In the genomic region with DNA sequence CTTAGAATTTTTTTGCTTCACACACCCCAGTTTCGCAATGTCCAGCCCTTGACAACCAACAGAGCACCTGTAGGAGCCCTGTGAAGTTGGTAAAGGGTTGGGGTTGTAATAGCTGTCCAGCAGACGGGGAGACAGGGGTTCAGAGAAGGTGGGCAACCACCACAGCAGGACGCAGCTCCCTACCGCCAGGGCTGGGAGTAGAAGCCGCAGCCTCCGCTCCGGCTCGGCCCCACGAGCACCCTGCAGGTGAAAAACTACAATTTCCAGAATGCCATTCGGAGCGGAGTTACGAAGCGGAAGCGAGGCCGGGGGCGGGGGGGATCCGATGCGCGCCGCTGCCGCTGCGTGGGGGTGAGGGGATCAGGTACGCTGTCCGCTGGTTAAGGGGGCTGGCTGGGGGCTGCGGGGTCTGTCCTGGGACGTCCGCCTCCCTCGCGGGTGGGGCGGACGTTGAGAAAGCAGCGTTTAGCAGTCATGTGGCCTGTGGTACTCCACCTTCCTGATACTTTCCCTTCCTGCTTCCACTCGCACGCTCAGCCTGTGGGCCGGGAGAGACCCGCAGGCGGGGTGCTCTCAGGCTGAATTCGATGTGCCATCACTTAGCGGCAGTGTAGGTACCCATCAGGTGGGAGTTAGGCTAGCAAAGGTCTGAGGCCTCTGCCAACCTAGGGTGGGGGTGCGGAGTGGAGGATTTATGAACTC, we compare ENCODE assay signal across 8 cellular contexts. TPM values are rescaled to one million over a fixed set of nuclear protein-coding genes. Genes with fewer than 3 reads are reported as not detected.
A peak's percentile ranks its signal among the peaks of the same experiment; 100 is the strongest.
DNase-seq lines count a peak whose midpoint lies in the region; ATAC-seq and TF ChIP-seq lines count a peak whose summit lies in the region.

A gene with protein sequence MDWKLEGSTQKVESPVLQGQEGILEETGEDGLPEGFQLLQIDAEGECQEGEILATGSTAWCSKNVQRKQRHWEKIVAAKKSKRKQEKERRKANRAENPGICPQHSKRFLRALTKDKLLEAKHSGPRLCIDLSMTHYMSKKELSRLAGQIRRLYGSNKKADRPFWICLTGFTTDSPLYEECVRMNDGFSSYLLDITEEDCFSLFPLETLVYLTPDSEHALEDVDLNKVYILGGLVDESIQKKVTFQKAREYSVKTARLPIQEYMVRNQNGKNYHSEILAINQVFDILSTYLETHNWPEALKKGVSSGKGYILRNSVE (plus strand): TSS at position 317 of the 702 bp plus-strand sequence. CDS start 8,127 bp downstream, outside the sequence.

- intact Hi-C loops in mucosa of descending colon (cut with DNase I, micrococcal nuclease): no loop called here

- H3K9ac ChIP-seq in NT2/D1 (ENCODE audit: insufficient read length, low read depth): peak within 1 kb of the TSS; percentile 95

- H3K4me3 ChIP-seq in NT2/D1 (ENCODE audit: insufficient read length, low read depth) (peak within 1 kb of the TSS; percentile 79), epithelial cell of proximal tubule (ENCODE audit: low read depth, low read length) (peak within 1 kb of the TSS; percentile 96), mucosa of descending colon (peak within 1 kb of the TSS; percentile 44)

- no peak for TF ChIP-seq CTCF in C4-2B (conservative IDR thresholded peaks at IDR 0.05)
- TF ChIP-seq CTCF in epithelial cell of proximal tubule (conservative IDR thresholded peaks at IDR 0.05; ENCODE audit: low read depth, low read length): peak; percentile 2
- TF ChIP-seq CTCF in mucosa of descending colon (IDR thresholded peaks at IDR 0.05): no peak

- H3K4me1 ChIP-seq in NT2/D1 (ENCODE audit: insufficient read depth, insufficient read length) (no peaks in the 10 kb centered on the region), mucosa of descending colon (ENCODE audit: low read depth) (peaks cover 6% of the 10 kb centered on the region)

- peak; percentile 88 for ATAC-seq in GM19328 (IDR thresholded peaks at IDR 0.05; ENCODE audit: unreplicated experiment)
- ATAC-seq in HG03565 (IDR thresholded peaks at IDR 0.05; ENCODE audit: unreplicated experiment): peak; percentile 71
- peak; percentile 95 for ATAC-seq in mucosa of descending colon

- H3K27me3 ChIP-seq in NT2/D1 (ENCODE audit: insufficient read depth, insufficient read length): no peaks in the 10 kb centered on the region

- peak within 1 kb of the TSS; percentile 71 for H3K27ac ChIP-seq in C4-2B

- peaks cover 5% of the 10 kb centered on the region; the same call in 1 of the 2 replicates for H3K9me3 ChIP-seq in NT2/D1 (ENCODE audit: insufficient read depth, low read length)
- no peaks in the 10 kb centered on the region for H3K9me3 ChIP-seq in mucosa of descending colon

- DNase-seq in NT2/D1 (ENCODE audit: low read depth, low spot score) (peak; percentile 50), activated T-cell treated with anti-CD3 and anti-CD28 coated beads for 24 hours (ENCODE audit: low read depth) (peak; percentile 64), epithelial cell of proximal tubule (ENCODE audit: low read depth) (no peak), mucosa of descending colon (peak; percentile 75 to 79 (median 78))
- DNase-seq in stimulated activated CD8-positive, alpha-beta memory T cell treated with anti-CD3 and anti-CD28 coated beads, Interleukin-4, amount 100 ng/mL, for 1 hour (ENCODE audit: low read depth in 2 of 2, low spot score in 1 of 2): peak; percentile 26 to 39

- H3K36me3 ChIP-seq in NT2/D1 (ENCODE audit: insufficient read depth, insufficient read length, low read length) (peaks cover 4% of the 10 kb centered on the region), mucosa of descending colon (ENCODE audit: low read depth) (no peaks in the 10 kb centered on the region)

RNA-seq across cellular contexts. Expression of the gene that starts here (rescaled TPM):
- total RNA-seq in epithelial cell of proximal tubule (2.1 and 5.1 TPM in 2 replicates), mucosa of descending colon (10 to 100 TPM in 2 of 3 donors, 1 to 10 TPM in 1; 7.2 to 14.8 (median 10.4) TPM)

Comparison
In these comparisons a context has a peak if more than half of its experiments do, and no peak if none do; other contexts are left out.
1. H3K4me3 ChIP-seq: peak in every context shown above with its lines; median percentile 96 in epithelial cell of proximal tubule; 79 in NT2/D1; 44 in mucosa of descending colon.